13 cellular contexts compared by ENCODE assay signal in genomic region chr13:83878691-83879410, GRCh38. TPM values are rescaled to one million over a fixed set of nuclear protein-coding genes. Genes with fewer than 3 reads are reported as not detected.
DNase-seq lines count a peak whose midpoint lies in the region; ATAC-seq and TF ChIP-seq lines count a peak whose summit lies in the region.
"Had no signal": no experiment of that assay in that cellular context is flagged by ENCODE, and none has a peak within 500 bp of the region (broad histone marks: within the 10 kb centered on the region; RNA-seq: fewer than 3 reads in every experiment).

No MANE protein-coding gene starts in this region.

- TF ChIP-seq POLR2A in tibial nerve (IDR thresholded peaks at IDR 0.05) (no peak), prostate gland (IDR thresholded peaks at IDR 0.05) (no peak)

- H3K36me3 ChIP-seq in tibial nerve, result no peaks in the 10 kb centered on the region
- H3K36me3 ChIP-seq in prostate gland, result no peaks in the 10 kb centered on the region
- H3K36me3 ChIP-seq: SJSA1, upper lobe of left lung had no signal

- H3K27ac ChIP-seq in dorsolateral prefrontal cortex, result peak overlapping the region; percentile 73 to 96 (median 91)
- H3K27ac ChIP-seq in tibial nerve, result peak overlapping the region in 3 of 4 donors; percentile 31 to 71 (median 36)
- H3K27ac ChIP-seq in prostate gland, result no peak overlapping the region
- H3K27ac ChIP-seq: SJSA1, upper lobe of left lung had no signal

- peaks cover 11% of the 10 kb centered on the region for H3K4me1 Mint-ChIP-seq in activated T-cell treated with anti-CD3 and anti-CD28 coated beads, Interleukin-2, amount 50 U/mL, for 4 hours (ENCODE audit: low read depth)

- H3K27me3 ChIP-seq in dorsolateral prefrontal cortex, result peaks cover 0 to 17% (median 0%) of the 10 kb centered on the region in 45 donors
- peaks cover 0 to 37% of the 10 kb centered on the region in 2 donors for H3K27me3 ChIP-seq in tibial nerve
- H3K27me3 ChIP-seq in prostate gland (replicated peaks; ENCODE audit: insufficient read depth), result peaks cover 14% of the 10 kb centered on the region
- H3K27me3 ChIP-seq: SJSA1 had no signal

- H3K27me3 Mint-ChIP-seq in activated T-cell treated with anti-CD3 and anti-CD28 coated beads, Interleukin-2, amount 50 U/mL, for 4 hours (ENCODE audit: low read depth), result peaks cover 51% of the 10 kb centered on the region

- intact Hi-C loops in dorsolateral prefrontal cortex (cut with DNase I) (loop anchor here in 1 of 2 donors (5.0 kb wide), 1 partner anchor 47 kb away; no protein-coding TSS in a partner anchor), prostate gland (cut with DNase I) (no loop called here)

- ATAC-seq in activated T-cell treated with anti-CD3 and anti-CD28 coated beads, Interleukin-2, amount 50 U/mL, for 4 hours, result no peak
- ATAC-seq: effector memory CD8-positive, alpha-beta T cell had no signal

- no peak for TF ChIP-seq EP300 in tibial nerve (IDR thresholded peaks at IDR 0.05)

- WGBS in tibial nerve, 2 donors, result 6 to 10% methylated on average over 24 to 30 of the region's 30 CpGs
- WGBS in prostate gland, result 5% methylated on average over 30 of the region's 30 CpGs

- H3K9me3 ChIP-seq in tibial nerve (no peaks in the 10 kb centered on the region), prostate gland (no peaks in the 10 kb centered on the region)
- H3K9me3 ChIP-seq: upper lobe of left lung had no signal

- peaks cover 0 to 42% (median 0%) of the 10 kb centered on the region in 4 donors for H3K4me1 ChIP-seq in tibial nerve
- no peaks in the 10 kb centered on the region for H3K4me1 ChIP-seq in prostate gland (replicated peaks)
- H3K4me1 ChIP-seq: SJSA1 had no signal

- DNase-seq in activated T-cell treated with anti-CD3 and anti-CD28 coated beads, Interleukin-2, amount 50 U/mL, for 4 hours, result no peak
- DNase-seq in activated T-cell treated with anti-CD3 and anti-CD28 coated beads for 4 hours (no peak), dorsolateral prefrontal cortex (peak in 8 of 10 donors; percentile 28 to 58 (median 48)), midbrain (lab: John Stamatoyannopoulos, UW) (peak; percentile 69), tibial nerve (ENCODE audit: low spot score in 2 of 2) (no peak), prostate gland (ENCODE audit: low spot score) (no peak), T-helper 1 cell (no peak)
- no peak for DNase-seq in activated CD4-positive, alpha-beta T cell treated with anti-CD3 and anti-CD28 coated beads, Interleukin-2, amount 50 U/mL, for 4 hours
- DNase-seq: effector memory CD8-positive, alpha-beta T cell; NCI-H510A had no signal

- H3K36me3 Mint-ChIP-seq in activated T-cell treated with anti-CD3 and anti-CD28 coated beads, Interleukin-2, amount 50 U/mL, for 4 hours (ENCODE audit: insufficient read depth), result no peaks in the 10 kb centered on the region

- H3K4me3 ChIP-seq in dorsolateral prefrontal cortex (peak overlapping the region; percentile 42 to 87 (median 70)), tibial nerve (peak overlapping the region; percentile 28 to 52 (median 32)), prostate gland (no peak overlapping the region)
- H3K4me3 ChIP-seq: SJSA1, upper lobe of left lung had no signal

- TF ChIP-seq CTCF in dorsolateral prefrontal cortex (IDR thresholded peaks at IDR 0.05 in 54 of 56, conservative IDR thresholded peaks at IDR 0.05 in 2 of 56; ENCODE audit: low read depth in 1 of 56, partially characterized antibody in 56 of 56), result peak in 1 of 56 donors; percentile 3
- no peak for TF ChIP-seq CTCF in tibial nerve (IDR thresholded peaks at IDR 0.05)
- no peak for TF ChIP-seq CTCF in prostate gland (IDR thresholded peaks at IDR 0.05)

- peaks cover 5% of the 10 kb centered on the region for H3K9me3 Mint-ChIP-seq in activated T-cell treated with anti-CD3 and anti-CD28 coated beads, Interleukin-2, amount 50 U/mL, for 4 hours

- peak overlapping the region; percentile 40 for H3K4me3 Mint-ChIP-seq in activated T-cell treated with anti-CD3 and anti-CD28 coated beads, Interleukin-2, amount 50 U/mL, for 4 hours

RNA-seq across cellular contexts. Expression of gene SLITRK1, which starts 3.4 kb away (rescaled TPM):
- total RNA-seq in activated T-cell treated with anti-CD3 and anti-CD28 coated beads, Interleukin-2, amount 50 U/mL, for 4 hours, result not detected
- total RNA-seq in dorsolateral prefrontal cortex (10 to 100 TPM; 24.5 to 76.6 (median 58.5) TPM), tibial nerve (1 to 10 TPM in 3 of 4 donors, under 1 TPM in 1; 0.90 to 2.0 (median 1.8) TPM), prostate gland (not detected)
- total RNA-seq: lower leg skin, SJSA1, upper lobe of left lung had no signal

Comparison
In these comparisons a context has a peak if more than half of its experiments do, and no peak if none do; other contexts are left out.
1. DNase-seq: peak in dorsolateral prefrontal cortex (8 of 10) and midbrain (single experiment); none in activated T-cell treated with anti-CD3 and anti-CD28 coated beads, Interleukin-2, amount 50 U/mL, for 4 hours (single experiment), activated T-cell treated with anti-CD3 and anti-CD28 coated beads for 4 hours (single experiment), tibial nerve (0 of 2), prostate gland (single experiment), T-helper 1 cell (0 of 5) and activated CD4-positive, alpha-beta T cell treated with anti-CD3 and anti-CD28 coated beads, Interleukin-2, amount 50 U/mL, for 4 hours (0 of 2).
2. H3K27ac ChIP-seq: peak in dorsolateral prefrontal cortex (59 of 59) and tibial nerve (3 of 4); none in prostate gland (0 of 2).
3. H3K4me3 ChIP-seq: peak in dorsolateral prefrontal cortex (59 of 59) and tibial nerve (4 of 4); none in prostate gland (0 of 2).
4. RNA of gene SLITRK1, which starts 3.4 kb away (total RNA-seq): 24.5 to 76.6 TPM in dorsolateral prefrontal cortex; 0.90 to 2.0 TPM in tibial nerve, not detected in activated T-cell treated with anti-CD3 and anti-CD28 coated beads, Interleukin-2, amount 50 U/mL, for 4 hours and not detected in prostate gland; every median in the first group is over 4 times any median in the second.